4 cellular contexts compared by ENCODE assay signal in genomic region chr1:155193991-155194240, GRCh38. TPM values are rescaled to one million over a fixed set of nuclear protein-coding genes. Genes with fewer than 3 reads are reported as not detected.
DNase-seq lines count a peak whose midpoint lies in the region; ATAC-seq, FAIRE-seq and TF ChIP-seq lines count a peak whose summit lies in the region.
"Not testable (repeated sequence)": the region's sequence is repeated elsewhere in the genome, so short reads cannot be mapped to it uniquely, and the experiment has no call there.

No MANE protein-coding gene starts in this region.

- H3K4me3 ChIP-seq in Karpas-422 (ENCODE audit: low read length) (peak overlapping the region; percentile 59), K562 (peak overlapping the region; percentile 69), left lung (peak overlapping the region; percentile 38 to 52), suprapubic skin (peak overlapping the region; percentile 62)

- BruUV-seq in K562 (replicated peaks; lab: Mats Ljungman, UMichigan): TSS peak; percentile 59

- H3K9ac ChIP-seq in Karpas-422 (ENCODE audit: low read length): peak overlapping the region; percentile 73
- H3K9ac ChIP-seq in K562 (ENCODE audit: insufficient read depth in 1 of 2, low read depth in 2 of 2, low read length in 2 of 2): peak overlapping the region; percentile 98 to 99

- ATAC-seq in K562, left lung: not testable (repeated sequence)

- H3K4me1 ChIP-seq in Karpas-422 (ENCODE audit: low read length) (peaks cover 32% of the 10 kb centered on the region), K562 (replicated peaks in 1 of 2; ENCODE audit: control insufficient read depth in 2 of 2, insufficient read depth in 2 of 2, low read length in 2 of 2) (peaks cover 19 to 48% of the 10 kb centered on the region in 2 experiments), left lung (peaks cover 9 to 40% of the 10 kb centered on the region in 2 donors), suprapubic skin (peaks cover 42% of the 10 kb centered on the region)

- not testable (repeated sequence) for TF ChIP-seq CTCF in K562 (IDR thresholded peaks at IDR 0.05 in 2 of 3, conservative IDR thresholded peaks at IDR 0.05 in 1 of 3; ENCODE audit: insufficient read depth in 2 of 3, low read depth in 1 of 3, low read length in 3 of 3); left lung (IDR thresholded peaks at IDR 0.05); suprapubic skin (IDR thresholded peaks at IDR 0.05)

- not testable (repeated sequence) for FAIRE-seq in K562 (lab: Jason Lieb, UNC)

- not testable (repeated sequence) for H3K9me1 ChIP-seq in K562 (ENCODE audit: control insufficient read depth, insufficient read depth, low read length)

- not testable (repeated sequence) for TF ChIP-seq RAD21 in K562 (CRISPR knock-in tag; conservative IDR thresholded peaks at IDR 0.05 in 1 of 2, IDR thresholded peaks at IDR 0.05 in 1 of 2)

- not testable (repeated sequence) for H3K79me2 ChIP-seq in Karpas-422 (ENCODE audit: low read length)
- peaks cover 30% of the 10 kb centered on the region for H3K79me2 ChIP-seq in K562 (ENCODE audit: control insufficient read depth, insufficient read depth, low read length)

- POLR2A ChIA-PET in K562 (lab: Yijun Ruan, JAX): interaction anchor here (0.6 to 2.0 kb wide), 15 partner anchors 9 to 528 kb away, joined by 3 to 12 read pairs (median 3); partner anchors contain the start of genes KRTCAP2 and MTX1

- H3K36me3 ChIP-seq in Karpas-422 (ENCODE audit: insufficient read depth, low read length); suprapubic skin: not testable (repeated sequence)
- peaks cover 30% of the 10 kb centered on the region; the same call in 2 of the 3 replicates for H3K36me3 ChIP-seq in K562 (ENCODE audit: control insufficient read depth, insufficient read depth, low read length)
- H3K36me3 ChIP-seq in left lung: peaks cover 0 to 21% of the 10 kb centered on the region in 2 donors

- H3K27ac ChIP-seq in Karpas-422 (ENCODE audit: low read length) (peak overlapping the region; percentile 77), K562 (ENCODE audit: extremely low read depth, low read depth, low read length) (peak overlapping the region; percentile 100), left lung (peak overlapping the region; percentile 91 to 92), suprapubic skin (peak overlapping the region; percentile 89)

- in situ Hi-C loops in K562 (cut with MboI): not testable (repeated sequence)

- DNase-seq in Karpas-422; K562 (ENCODE audit: extremely low read depth in 1 of 4, low spot score in 3 of 4); left lung; suprapubic skin (ENCODE audit: low spot score in 2 of 2): not testable (repeated sequence)

- not testable (repeated sequence) for H3K9me2 ChIP-seq in Karpas-422 (replicated peaks; ENCODE audit: insufficient read depth, low read length)

- WGBS in K562 (ENCODE audit: insufficient coverage, low coverage, missing lambda C conversion rate): under 1% methylated on average over 13 of the region's 16 CpGs
- WGBS in suprapubic skin: 4% methylated on average over 14 of the region's 16 CpGs

- H3K9me3 ChIP-seq in Karpas-422 (ENCODE audit: low read length); K562 (replicated peaks; ENCODE audit: control insufficient read depth, insufficient read depth, low read depth, low read length); left lung; suprapubic skin: not testable (repeated sequence)

- not testable (repeated sequence) for H3K27me3 ChIP-seq in Karpas-422 (ENCODE audit: low read length); K562 (ENCODE audit: control insufficient read depth in 2 of 2, insufficient read depth in 2 of 2, low read length in 2 of 2); suprapubic skin
- peaks cover 0 to 12% of the 10 kb centered on the region in 2 donors for H3K27me3 ChIP-seq in left lung

- intact Hi-C loops in K562 (cut with micrococcal nuclease): loop anchor here (1.0 kb wide), 2 partner anchors 18 to 33 kb away; no protein-coding TSS in a partner anchor
- intact Hi-C loops in left lung (cut with DNase I): not testable (repeated sequence)

- H3K4me2 ChIP-seq in Karpas-422 (ENCODE audit: low read depth, low read length, poor library complexity, severe bottlenecking) (peak overlapping the region; percentile 66), K562 (ENCODE audit: insufficient read depth, low read length) (peak overlapping the region; percentile 97)

- TF ChIP-seq POLR2A in K562 (conservative IDR thresholded peaks at IDR 0.05); suprapubic skin (IDR thresholded peaks at IDR 0.05): not testable (repeated sequence)

- CTCF ChIA-PET in K562 (lab: Yijun Ruan, JAX; ENCODE audit: low intra/inter-chr PET ratio): interaction anchor here (0.8 to 1.1 kb wide), 2 partner anchors 18 to 21 kb away, joined by 3 read pairs; partner anchors contain the start of gene KRTCAP2

- TF ChIP-seq EP300 in K562 (IDR thresholded peaks at IDR 0.05; ENCODE audit: low read length); suprapubic skin (IDR thresholded peaks at IDR 0.05): not testable (repeated sequence)

- H2AFZ ChIP-seq in Karpas-422 (ENCODE audit: low read length) (peak overlapping the region; percentile 83), K562 (ENCODE audit: low read depth, low read length) (peak overlapping the region; percentile 97)

- not testable (repeated sequence) for H4K20me1 ChIP-seq in Karpas-422 (ENCODE audit: insufficient read depth, low read depth, low read length); K562 (replicated peaks; ENCODE audit: control insufficient read depth, insufficient read depth, low read length)

RNA-seq across cellular contexts. Expression of gene THBS3, which starts 13.8 kb away (rescaled TPM):
- 11.9 and 18.7 TPM in 2 replicates for total RNA-seq in Karpas-422 (2014; rRNA removed; shearing (Covaris generic); ENCODE audit: low replicate concordance)
- 41.1 and 69.3 TPM in 2 replicates for total RNA-seq in K562 (2011; cell fraction: chromatin; rRNA removed; ENCODE audit: low replicate concordance)
- 30.0 and 35.2 TPM in 2 replicates for total RNA-seq in K562 (2011; cell fraction: nucleolus; rRNA removed)
- total RNA-seq in K562 (2011; cell fraction: nucleoplasm; rRNA removed): 23.9 and 24.2 TPM in 2 replicates
- total RNA-seq in K562 (2014; rRNA removed) (2.5 and 3.2 TPM in 2 replicates), K562 (2014; rRNA removed; fragmentation: Illumina TruSeq; extraction: Trizol) (2.0 and 2.4 TPM in 2 replicates), K562 (2015; rRNA removed; fragmentation: Illumina TruSeq; extraction: Trizol) (3.1 and 3.4 TPM in 2 replicates), K562 (2021) (3.3 and 5.0 TPM in 2 replicates), left lung (10 to 100 TPM; 30.6 to 41.8 TPM), suprapubic skin (10 to 100 TPM; 21.4 to 90.8 (median 26.7) TPM)
- polyA plus RNA-seq in K562 (2011; rRNA removed) (5.8 and 6.8 TPM in 2 replicates), K562 (2014; fragmentation: Illumina TruSeq; extraction: Trizol) (2.5 and 3.2 TPM in 2 replicates), K562 (2014; fragmentation: Nextera tagmentation; extraction: Ambion mirVana) (under 1 TPM; 0.59 to 0.89 TPM), K562 (2014; rRNA removed) (6.6 and 8.3 TPM in 2 replicates)
- polyA plus RNA-seq in K562 (2011; cell fraction: cytosol; rRNA removed): 4.3 and 5.3 TPM in 2 replicates
- polyA plus RNA-seq in K562 (2011; cell fraction: nucleus; rRNA removed): 48.2 and 56.8 TPM in 2 replicates
- 6.7 and 14.3 TPM in 2 replicates for polyA plus RNA-seq in K562 (2012)
- 4.6 TPM in 2 replicates for polyA minus RNA-seq in K562 (2011; rRNA and poly(A)+ RNA removed)
- polyA minus RNA-seq in K562 (2011; cell fraction: cytosol; rRNA and poly(A)+ RNA removed): 2.0 and 2.3 TPM in 2 replicates
- polyA minus RNA-seq in K562 (2011; cell fraction: nucleus; rRNA and poly(A)+ RNA removed): 7.3 and 8.8 TPM in 2 replicates

RNA-seq across cellular contexts. Expression of gene MTX1, which starts 14.6 kb away (rescaled TPM):
- 49.5 and 56.9 TPM in 2 replicates for total RNA-seq in Karpas-422 (2014; rRNA removed; shearing (Covaris generic); ENCODE audit: low replicate concordance)
- 16.6 and 32.2 TPM in 2 replicates for total RNA-seq in K562 (2011; cell fraction: chromatin; rRNA removed; ENCODE audit: low replicate concordance)
- 41.9 and 55.9 TPM in 2 replicates for total RNA-seq in K562 (2011; cell fraction: nucleolus; rRNA removed)
- total RNA-seq in K562 (2011; cell fraction: nucleoplasm; rRNA removed): 26.1 and 28.5 TPM in 2 replicates
- total RNA-seq in K562 (2014; rRNA removed): 98.4 and 165 TPM in 2 replicates
- 37.3 and 44.6 TPM in 2 replicates for total RNA-seq in K562 (2014; rRNA removed; fragmentation: Illumina TruSeq; extraction: Trizol)
- 65.1 and 66.9 TPM in 2 replicates for total RNA-seq in K562 (2015; rRNA removed; fragmentation: Illumina TruSeq; extraction: Trizol)
- total RNA-seq in K562 (2021): 73.8 and 83.3 TPM in 2 replicates
- polyA plus RNA-seq in K562 (2011; rRNA removed): 65.8 and 73.3 TPM in 2 replicates
- 102 and 177 TPM in 2 replicates for polyA plus RNA-seq in K562 (2011; cell fraction: cytosol; rRNA removed)
- polyA plus RNA-seq in K562 (2011; cell fraction: nucleus; rRNA removed): 65.2 and 88.3 TPM in 2 replicates
- polyA plus RNA-seq in K562 (2012): 79.8 and 86.4 TPM in 2 replicates
- 80.0 and 88.4 TPM in 2 replicates for polyA plus RNA-seq in K562 (2014; fragmentation: Illumina TruSeq; extraction: Trizol)
- 10 to 100 TPM; 29.1 to 66.3 TPM for polyA plus RNA-seq in K562 (2014; fragmentation: Nextera tagmentation; extraction: Ambion mirVana)
- polyA plus RNA-seq in K562 (2014; rRNA removed): 83.5 and 90.5 TPM in 2 replicates
- polyA minus RNA-seq in K562 (2011; rRNA and poly(A)+ RNA removed): 25.2 and 38.9 TPM in 2 replicates
- 35.6 and 41.5 TPM in 2 replicates for polyA minus RNA-seq in K562 (2011; cell fraction: cytosol; rRNA and poly(A)+ RNA removed)
- 26.3 and 28.4 TPM in 2 replicates for polyA minus RNA-seq in K562 (2011; cell fraction: nucleus; rRNA and poly(A)+ RNA removed)
- total RNA-seq in left lung: 10 to 100 TPM; 30.2 to 45.5 TPM
- 10 to 100 TPM; 19.8 to 51.7 (median 36.9) TPM for total RNA-seq in suprapubic skin

RNA-seq across cellular contexts. Expression of gene TRIM46, which starts 20.3 kb away (rescaled TPM):
- total RNA-seq in Karpas-422 (2014; rRNA removed; shearing (Covaris generic); ENCODE audit: low replicate concordance): 5.1 and 19.2 TPM in 2 replicates
- 0.95 and 1.8 TPM in 2 replicates for total RNA-seq in K562 (2011; cell fraction: chromatin; rRNA removed; ENCODE audit: low replicate concordance)
- total RNA-seq in K562 (2011; cell fraction: nucleolus; rRNA removed): 0.67 and 0.92 TPM in 2 replicates
- 0.66 and 1.1 TPM in 2 replicates for total RNA-seq in K562 (2011; cell fraction: nucleoplasm; rRNA removed)
- total RNA-seq in K562 (2014; rRNA removed) (0.04 and 0.05 TPM in 2 replicates), K562 (2014; rRNA removed; fragmentation: Illumina TruSeq; extraction: Trizol) (not detected in 2 replicates), K562 (2015; rRNA removed; fragmentation: Illumina TruSeq; extraction: Trizol) (0.14 TPM in 1 of 2 replicates, not detected in the other), K562 (2021) (0.22 and 0.60 TPM in 2 replicates), left lung (under 1 TPM; 0.45 to 0.73 TPM), suprapubic skin (under 1 TPM in 2 of 4 donors, not detected in 2; 0.34 to 0.80 TPM)
- polyA plus RNA-seq in K562 (2011; rRNA removed) (0.08 and 0.12 TPM in 2 replicates), K562 (2014; fragmentation: Illumina TruSeq; extraction: Trizol) (0.15 and 0.18 TPM in 2 replicates), K562 (2014; fragmentation: Nextera tagmentation; extraction: Ambion mirVana) (not detected), K562 (2014; rRNA removed) (0.11 and 0.41 TPM in 2 replicates)
- polyA plus RNA-seq in K562 (2011; cell fraction: cytosol; rRNA removed): 0.13 and 0.18 TPM in 2 replicates
- 0.59 and 0.64 TPM in 2 replicates for polyA plus RNA-seq in K562 (2011; cell fraction: nucleus; rRNA removed)
- 0.16 and 0.29 TPM in 2 replicates for polyA plus RNA-seq in K562 (2012)
- 0.09 TPM in 1 of 2 replicates, not detected in the other for polyA minus RNA-seq in K562 (2011; rRNA and poly(A)+ RNA removed)
- not detected in 2 replicates for polyA minus RNA-seq in K562 (2011; cell fraction: cytosol; rRNA and poly(A)+ RNA removed)
- 0.13 TPM in 1 of 2 replicates, not detected in the other for polyA minus RNA-seq in K562 (2011; cell fraction: nucleus; rRNA and poly(A)+ RNA removed)

RNA-seq across cellular contexts. Expression of gene KRTCAP2, which starts 20.8 kb away (rescaled TPM):
- total RNA-seq in Karpas-422 (2014; rRNA removed; shearing (Covaris generic); ENCODE audit: low replicate concordance): 237 and 400 TPM in 2 replicates
- 114 and 195 TPM in 2 replicates for total RNA-seq in K562 (2011; cell fraction: chromatin; rRNA removed; ENCODE audit: low replicate concordance)
- total RNA-seq in K562 (2011; cell fraction: nucleolus; rRNA removed): 338 and 376 TPM in 2 replicates
- total RNA-seq in K562 (2011; cell fraction: nucleoplasm; rRNA removed): 298 TPM in 2 replicates
- total RNA-seq in K562 (2014; rRNA removed) (211 and 255 TPM in 2 replicates), K562 (2014; rRNA removed; fragmentation: Illumina TruSeq; extraction: Trizol) (226 and 244 TPM in 2 replicates), K562 (2015; rRNA removed; fragmentation: Illumina TruSeq; extraction: Trizol) (290 and 294 TPM in 2 replicates), K562 (2021) (243 and 253 TPM in 2 replicates), left lung (100 to 1,000 TPM; 176 to 184 TPM), suprapubic skin (100 to 1,000 TPM in 2 of 4 donors, 10 to 100 TPM in 2; 77.1 to 180 (median 113) TPM)
- polyA plus RNA-seq in K562 (2011; rRNA removed) (129 and 178 TPM in 2 replicates), K562 (2014; fragmentation: Illumina TruSeq; extraction: Trizol) (418 and 443 TPM in 2 replicates), K562 (2014; fragmentation: Nextera tagmentation; extraction: Ambion mirVana) (100 to 1,000 TPM; 429 to 436 TPM), K562 (2014; rRNA removed) (126 and 196 TPM in 2 replicates)
- 462 and 551 TPM in 2 replicates for polyA plus RNA-seq in K562 (2011; cell fraction: cytosol; rRNA removed)
- 206 and 232 TPM in 2 replicates for polyA plus RNA-seq in K562 (2011; cell fraction: nucleus; rRNA removed)
- polyA plus RNA-seq in K562 (2012): 327 and 494 TPM in 2 replicates
- polyA minus RNA-seq in K562 (2011; rRNA and poly(A)+ RNA removed): 153 and 212 TPM in 2 replicates
- polyA minus RNA-seq in K562 (2011; cell fraction: cytosol; rRNA and poly(A)+ RNA removed): 167 and 266 TPM in 2 replicates
- polyA minus RNA-seq in K562 (2011; cell fraction: nucleus; rRNA and poly(A)+ RNA removed): 51.4 and 83.0 TPM in 2 replicates

RNA-seq across cellular contexts. Expression of gene DPM3, which starts 53.6 kb away (rescaled TPM):
- total RNA-seq in Karpas-422 (2014; rRNA removed; shearing (Covaris generic); ENCODE audit: low replicate concordance): 22.2 and 33.2 TPM in 2 replicates
- 7.1 and 27.9 TPM in 2 replicates for total RNA-seq in K562 (2011; cell fraction: chromatin; rRNA removed; ENCODE audit: low replicate concordance)
- 73.0 and 77.4 TPM in 2 replicates for total RNA-seq in K562 (2011; cell fraction: nucleolus; rRNA removed)
- 47.4 and 60.5 TPM in 2 replicates for total RNA-seq in K562 (2011; cell fraction: nucleoplasm; rRNA removed)
- total RNA-seq in K562 (2014; rRNA removed) (41.3 and 45.1 TPM in 2 replicates), K562 (2014; rRNA removed; fragmentation: Illumina TruSeq; extraction: Trizol) (1.8 and 3.7 TPM in 2 replicates), K562 (2015; rRNA removed; fragmentation: Illumina TruSeq; extraction: Trizol) (34.2 and 40.0 TPM in 2 replicates), K562 (2021) (92.1 and 94.2 TPM in 2 replicates), left lung (10 to 100 TPM; 63.1 to 91.0 TPM), suprapubic skin (10 to 100 TPM; 23.7 to 43.7 (median 30.2) TPM)
- polyA plus RNA-seq in K562 (2011; rRNA removed) (27.1 and 62.3 TPM in 2 replicates), K562 (2014; fragmentation: Illumina TruSeq; extraction: Trizol) (8.6 and 59.7 TPM in 2 replicates), K562 (2014; fragmentation: Nextera tagmentation; extraction: Ambion mirVana) (10 to 100 TPM; 12.6 to 36.4 TPM), K562 (2014; rRNA removed) (120 and 141 TPM in 2 replicates)
- polyA plus RNA-seq in K562 (2011; cell fraction: cytosol; rRNA removed): 209 and 283 TPM in 2 replicates
- polyA plus RNA-seq in K562 (2011; cell fraction: nucleus; rRNA removed): 63.1 and 75.1 TPM in 2 replicates
- 123 and 131 TPM in 2 replicates for polyA plus RNA-seq in K562 (2012)
- 6.0 and 10.0 TPM in 2 replicates for polyA minus RNA-seq in K562 (2011; rRNA and poly(A)+ RNA removed)
- polyA minus RNA-seq in K562 (2011; cell fraction: cytosol; rRNA and poly(A)+ RNA removed): 11.5 and 13.6 TPM in 2 replicates
- 12.2 and 13.9 TPM in 2 replicates for polyA minus RNA-seq in K562 (2011; cell fraction: nucleus; rRNA and poly(A)+ RNA removed)
